In genomic region chr2:136247204-136247990, GRCh38 we compare ENCODE assay signal across 10 cellular contexts.
A peak's percentile ranks its signal among the peaks of the same experiment; 100 is the strongest.
DNase-seq lines count a peak whose midpoint lies in the region; ATAC-seq, FAIRE-seq and TF ChIP-seq lines count a peak whose summit lies in the region.
"Had no signal": no experiment of that assay in that cellular context is flagged by ENCODE, and none has a peak within 500 bp of the region (broad histone marks: within the 10 kb centered on the region; RNA-seq: fewer than 3 reads in every experiment).

No MANE protein-coding gene starts in this region.

- H3K9me3 ChIP-seq in breast epithelium (no peaks in the 10 kb centered on the region), left lung (no peaks in the 10 kb centered on the region), colonic mucosa (no peaks in the 10 kb centered on the region)

- no peaks in the 10 kb centered on the region for H3K9me3 Mint-ChIP-seq in MCF 10A (ENCODE audit: unreplicated experiment)
- H3K9me3 Mint-ChIP-seq in type B pancreatic cell = no peaks in the 10 kb centered on the region
- H3K9me3 Mint-ChIP-seq: effector memory CD8-positive, alpha-beta T cell had no signal

- ATAC-seq in left lung (peak; percentile 34), HG02571 (IDR thresholded peaks at IDR 0.05; ENCODE audit: unreplicated experiment) (no peak)
- ATAC-seq: effector memory CD8-positive, alpha-beta T cell had no signal

- no TSS peak for BruUV-seq in MCF 10A (replicated peaks; lab: Mats Ljungman, UMichigan)

- H3K27me3 Mint-ChIP-seq in MCF 10A (ENCODE audit: insufficient read depth, unreplicated experiment) (no peaks in the 10 kb centered on the region), type B pancreatic cell (peaks cover 6% of the 10 kb centered on the region)
- H3K27me3 Mint-ChIP-seq: effector memory CD8-positive, alpha-beta T cell had no signal

- no peak for FAIRE-seq in urothelium cell line (lab: Jason Lieb, UNC)

- H3K4me1 ChIP-seq in breast epithelium = peaks cover 0 to 9% of the 10 kb centered on the region in 2 donors
- H3K4me1 ChIP-seq in left lung = peaks cover 7% of the 10 kb centered on the region in 2 donors
- no peaks in the 10 kb centered on the region for H3K4me1 ChIP-seq in colonic mucosa

- POLR2A ChIA-PET in MCF 10A (lab: Yijun Ruan, JAX) = interaction anchor here (0.6 to 1.7 kb wide), 3 partner anchors 8 to 85 kb away, joined by 3 to 10 read pairs (median 4); no protein-coding TSS in a partner anchor

- H3K4me3 Mint-ChIP-seq in MCF 10A (ENCODE audit: unreplicated experiment) (no peak overlapping the region), type B pancreatic cell (no peak overlapping the region)
- H3K4me3 Mint-ChIP-seq: effector memory CD8-positive, alpha-beta T cell had no signal

- H3K36me3 ChIP-seq in breast epithelium (no peaks in the 10 kb centered on the region), left lung (no peaks in the 10 kb centered on the region), colonic mucosa (no peaks in the 10 kb centered on the region)

- H3K4me3 ChIP-seq in breast epithelium (no peak overlapping the region), left lung (no peak overlapping the region), colonic mucosa (no peak overlapping the region)

- TF ChIP-seq POLR2A in breast epithelium (IDR thresholded peaks at IDR 0.05) = no peak

- H3K36me3 Mint-ChIP-seq in MCF 10A (ENCODE audit: insufficient read depth, unreplicated experiment) (no peaks in the 10 kb centered on the region), type B pancreatic cell (no peaks in the 10 kb centered on the region)

- CTCF ChIA-PET in MCF 10A (lab: Yijun Ruan, JAX) = interaction anchor here (0.6 to 1.8 kb wide), 5 partner anchors 10 to 331 kb away, joined by 3 to 6 read pairs (median 3); no protein-coding TSS in a partner anchor

- no peaks in the 10 kb centered on the region for H3K27me3 ChIP-seq in breast epithelium
- no peaks in the 10 kb centered on the region for H3K27me3 ChIP-seq in left lung
- no peaks in the 10 kb centered on the region for H3K27me3 ChIP-seq in colonic mucosa

- intact Hi-C loops in MCF 10A (cut with micrococcal nuclease) = no loop called here
- intact Hi-C loops in breast epithelium (cut with DNase I; ENCODE audit: low total_unique reads) = no loop called here
- intact Hi-C loops in left lung (cut with DNase I) = no loop called here
- intact Hi-C loops in colonic mucosa (cut with DNase I) = no loop called here

- H3K4me1 Mint-ChIP-seq in MCF 10A (ENCODE audit: insufficient read depth, unreplicated experiment) = peaks cover 18% of the 10 kb centered on the region
- H3K4me1 Mint-ChIP-seq in type B pancreatic cell (ENCODE audit: unreplicated experiment) = peaks cover 13% of the 10 kb centered on the region

- peak overlapping the region; percentile 24 for H3K27ac Mint-ChIP-seq in MCF 10A (ENCODE audit: low read depth, unreplicated experiment)
- H3K27ac Mint-ChIP-seq in type B pancreatic cell = no peak overlapping the region

- peak overlapping the region in 1 of 2 donors; percentile 7 for H3K27ac ChIP-seq in breast epithelium
- no peak overlapping the region for H3K27ac ChIP-seq in left lung
- no peak overlapping the region for H3K27ac ChIP-seq in colonic mucosa

- H3K9ac ChIP-seq in colonic mucosa (ENCODE audit: low read depth in 2 of 2, low read length in 2 of 2) = no peak overlapping the region

- TF ChIP-seq CTCF in MCF 10A (IDR thresholded peaks at IDR 0.05; ENCODE audit: unreplicated experiment) = no peak
- TF ChIP-seq CTCF in breast epithelium (IDR thresholded peaks at IDR 0.05) = no peak
- TF ChIP-seq CTCF in left lung (IDR thresholded peaks at IDR 0.05) = no peak
- TF ChIP-seq CTCF in colonic mucosa (IDR thresholded peaks at IDR 0.05) = no peak
- TF ChIP-seq CTCF in type B pancreatic cell (conservative IDR thresholded peaks at IDR 0.05) = no peak

- peak; percentile 56 for DNase-seq in MCF 10A (ENCODE audit: unreplicated experiment)
- DNase-seq in breast epithelium (ENCODE audit: low spot score in 2 of 2) = no peak
- DNase-seq in activated T-cell treated with anti-CD3 and anti-CD28 coated beads, Interleukin-2, amount 50 U/mL, for 48 hours = peak; percentile 63 to 72
- DNase-seq in left lung = no peak
- peak; percentile 41 for DNase-seq in urothelium cell line (ENCODE audit: low spot score)
- no peak for DNase-seq in colonic mucosa
- DNase-seq in type B pancreatic cell (ENCODE audit: extremely low spot score, unreplicated experiment) = no peak
- DNase-seq: effector memory CD8-positive, alpha-beta T cell; KG1 had no signal

Comparison
In these comparisons a context has a peak if more than half of its experiments do, and no peak if none do; other contexts are left out.
1. DNase-seq: peak in MCF 10A (single experiment), activated T-cell treated with anti-CD3 and anti-CD28 coated beads, Interleukin-2, amount 50 U/mL, for 48 hours (2 of 2) and urothelium cell line (single experiment); none in breast epithelium (0 of 2), left lung (0 of 2), colonic mucosa (single experiment) and type B pancreatic cell (single experiment).